ENCODE assay signal across 11 cellular contexts in genomic region chr11:116563028-116563712, GRCh38.
DNase-seq lines count a peak whose midpoint lies in the region; FAIRE-seq and TF ChIP-seq lines count a peak whose summit lies in the region.
"Had no signal": no experiment of that assay in that cellular context is flagged by ENCODE, and none has a peak within 500 bp of the region (broad histone marks: within the 10 kb centered on the region; RNA-seq: fewer than 3 reads in every experiment).

No MANE protein-coding gene starts in this region.

- TF ChIP-seq CTCF in bronchial epithelial cell (IDR thresholded peaks at IDR 0.05; ENCODE audit: insufficient read depth, low read length, severe bottlenecking) = no peak
- TF ChIP-seq CTCF in tibial artery (IDR thresholded peaks at IDR 0.05) = no peak

- no peak overlapping the region for H2BK15ac ChIP-seq in mesenchymal stem cell (ENCODE audit: low read depth, poor library complexity, severe bottlenecking)

- no peak for TF ChIP-seq POLR2A in erythroblast (IDR thresholded peaks at IDR 0.05; ENCODE audit: low read length)

- peak overlapping the region in 1 of 2 experiments; percentile 1 for H3K14ac ChIP-seq in mesenchymal stem cell (ENCODE audit: low read length in 2 of 2)

- H3K4me1 ChIP-seq in BLaER1 (peaks cover 9% of the 10 kb centered on the region), mesenchymal stem cell (ENCODE audit: control insufficient read depth, insufficient read depth, low read depth, low read length) (no peaks in the 10 kb centered on the region), SJCRH30 (no peaks in the 10 kb centered on the region), tibial artery (peaks cover 0 to 8% (median 0%) of the 10 kb centered on the region in 4 donors)

- no peak overlapping the region for H3K23ac ChIP-seq in mesenchymal stem cell (ENCODE audit: low read length in 2 of 2)

- H2AK5ac ChIP-seq in mesenchymal stem cell (ENCODE audit: low read length, severe bottlenecking) = no peak overlapping the region

- no peaks in the 10 kb centered on the region for H3K79me1 ChIP-seq in mesenchymal stem cell (replicated peaks; ENCODE audit: low read length, poor library complexity, severe bottlenecking)

- H3K27me3 ChIP-seq in BLaER1 (no peaks in the 10 kb centered on the region), bronchial epithelial cell (ENCODE audit: control insufficient read depth, insufficient read depth, low read length) (no peaks in the 10 kb centered on the region), mesenchymal stem cell (ENCODE audit: control insufficient read depth in 1 of 2, insufficient read depth in 1 of 2, low read length in 2 of 2) (peaks cover 0 to 6% of the 10 kb centered on the region in 2 experiments), SJCRH30 (no peaks in the 10 kb centered on the region), tibial artery (no peaks in the 10 kb centered on the region)

- H3K4me3 ChIP-seq in BLaER1 (no peak overlapping the region), bronchial epithelial cell (ENCODE audit: low read depth, low read length) (no peak overlapping the region), mesenchymal stem cell (ENCODE audit: insufficient read depth in 1 of 2, low read depth in 1 of 2, low read length in 2 of 2) (no peak overlapping the region), SJCRH30 (no peak overlapping the region), tibial artery (no peak overlapping the region)
- H3K4me3 ChIP-seq: suprapubic skin had no signal

- peaks cover 8% of the 10 kb centered on the region; the same call in 1 of the 2 replicates for H3K9me3 ChIP-seq in BLaER1
- no peaks in the 10 kb centered on the region for H3K9me3 ChIP-seq in mesenchymal stem cell (ENCODE audit: control insufficient read depth, low read length)
- no peaks in the 10 kb centered on the region for H3K9me3 ChIP-seq in SJCRH30 (replicated peaks)
- no peaks in the 10 kb centered on the region for H3K9me3 ChIP-seq in tibial artery
- H3K9me3 ChIP-seq: suprapubic skin had no signal

- H2BK120ac ChIP-seq in mesenchymal stem cell (ENCODE audit: low read depth, low read length) = no peak overlapping the region

- no peak overlapping the region for H4K91ac ChIP-seq in mesenchymal stem cell (ENCODE audit: low read length)

- H3K4me2 ChIP-seq in BLaER1 = peak overlapping the region; percentile 28
- no peak overlapping the region for H3K4me2 ChIP-seq in mesenchymal stem cell (ENCODE audit: low read length, poor library complexity, severe bottlenecking)

- no peaks in the 10 kb centered on the region for H4K20me1 ChIP-seq in BLaER1

- no peak overlapping the region for H2BK12ac ChIP-seq in mesenchymal stem cell (ENCODE audit: low read length in 2 of 2)

- intact Hi-C loops in tibial artery (cut with DNase I; ENCODE audit: low total_unique reads) = no loop called here

- H3K36me3 ChIP-seq in BLaER1 (no peaks in the 10 kb centered on the region), bronchial epithelial cell (ENCODE audit: control insufficient read depth, insufficient read depth, low read length) (no peaks in the 10 kb centered on the region), mesenchymal stem cell (ENCODE audit: control insufficient read depth in 1 of 2, insufficient read depth in 2 of 2, low read depth in 1 of 2, low read length in 2 of 2) (no peaks in the 10 kb centered on the region), SJCRH30 (no peaks in the 10 kb centered on the region), tibial artery (no peaks in the 10 kb centered on the region)
- H3K36me3 ChIP-seq: suprapubic skin had no signal

- FAIRE-seq in bronchial epithelial cell (lab: Jason Lieb, UNC) = no peak

- H3K27ac ChIP-seq in BLaER1 (no peak overlapping the region), mesenchymal stem cell (ENCODE audit: low read length, poor library complexity, severe bottlenecking) (no peak overlapping the region), SJCRH30 (no peak overlapping the region), tibial artery (no peak overlapping the region)
- H3K27ac ChIP-seq: suprapubic skin had no signal

- WGBS in mesenchymal stem cell = 60% methylated on average over 10 of the region's 10 CpGs

- H4K8ac ChIP-seq in mesenchymal stem cell (ENCODE audit: low read length) = no peak overlapping the region

- no peak overlapping the region for H2AFZ ChIP-seq in mesenchymal stem cell (ENCODE audit: low read depth, low read length)

- H3K18ac ChIP-seq in mesenchymal stem cell (ENCODE audit: low read depth in 1 of 2, low read length in 2 of 2) = no peak overlapping the region

- no peak overlapping the region for H2BK5ac ChIP-seq in mesenchymal stem cell (ENCODE audit: low read depth, low read length, poor library complexity, severe bottlenecking)

- H3K9ac ChIP-seq in BLaER1 (no peak overlapping the region), mesenchymal stem cell (ENCODE audit: low read length) (no peak overlapping the region)

- peak; percentile 68 for DNase-seq in M059J (ENCODE audit: low read depth)
- DNase-seq in bronchial epithelial cell (ENCODE audit: low read depth) = peak; percentile 5
- peak; percentile 7 for DNase-seq in mesenchymal stem cell
- no peak for DNase-seq in SJCRH30
- DNase-seq in erythroblast (lab: John Stamatoyannopoulos, UW) = no peak
- no peak for DNase-seq in activated CD8-positive, alpha-beta memory T cell treated with anti-CD3 and anti-CD28 coated beads, Interleukin-2, amount 50 U/mL, for 48 hours
- no peak for DNase-seq in tibial artery
- DNase-seq: activated CD8-positive, alpha-beta memory T cell treated with anti-CD3 and anti-CD28 coated beads, Interleukin-2, amount 50 U/mL, for 4 hours; CD8-positive, alpha-beta memory T cell had no signal

- no peak overlapping the region for H3K4ac ChIP-seq in mesenchymal stem cell (ENCODE audit: low read depth in 1 of 2, low read length in 2 of 2)

Comparison
In these comparisons a context has a peak if more than half of its experiments do, and no peak if none do; other contexts are left out.
1. DNase-seq: peak in M059J (single experiment), bronchial epithelial cell (single experiment) and mesenchymal stem cell (single experiment); none in SJCRH30 (0 of 2), erythroblast (0 of 2), activated CD8-positive, alpha-beta memory T cell treated with anti-CD3 and anti-CD28 coated beads, Interleukin-2, amount 50 U/mL, for 48 hours (single experiment) and tibial artery (0 of 2).